10 cellular contexts compared by ENCODE assay signal in the genomic region with DNA sequence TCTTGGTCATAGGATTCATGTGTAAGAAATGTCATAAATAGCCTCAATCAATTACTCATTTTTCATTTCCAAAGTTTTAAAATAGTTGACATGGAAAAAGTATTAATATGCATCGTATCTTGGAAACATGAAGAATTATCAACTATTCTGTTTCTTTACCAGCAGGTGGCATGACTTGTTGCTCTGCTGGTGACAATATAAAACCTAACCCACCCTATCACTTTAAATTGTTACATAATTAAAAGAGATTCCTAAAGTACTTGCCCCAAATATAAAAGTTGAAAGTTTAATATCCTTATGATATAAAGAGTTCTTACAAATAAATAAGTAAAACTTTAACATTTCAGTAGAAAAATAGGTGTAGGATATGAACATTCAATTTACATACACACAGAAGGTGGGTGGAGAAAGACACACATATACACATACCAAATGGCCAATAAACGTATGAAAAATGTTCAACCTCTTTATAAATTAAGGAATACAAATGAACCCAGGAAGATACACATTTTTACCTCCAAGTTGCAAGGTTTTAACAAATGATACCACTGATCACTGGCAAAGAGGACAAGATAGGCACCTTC. TPM values are rescaled to one million over a fixed set of nuclear protein-coding genes. Genes with fewer than 3 reads are reported as not detected.
DNase-seq lines count a peak whose midpoint lies in the region; ATAC-seq and TF ChIP-seq lines count a peak whose summit lies in the region.
"Had no signal": no experiment of that assay in that cellular context is flagged by ENCODE, and none has a peak within 500 bp of the region (broad histone marks: within the 10 kb centered on the region; RNA-seq: fewer than 3 reads in every experiment).

No MANE protein-coding gene starts in this region.

- no peak overlapping the region for H2BK15ac ChIP-seq in IMR-90 (ENCODE audit: low read depth, low read length)

- H3K27me3 Mint-ChIP-seq in brain (no peaks in the 10 kb centered on the region), memory B cell (peaks cover 3% of the 10 kb centered on the region)

- no peak overlapping the region for H3K4me3 ChIP-seq in IMR-90 (ENCODE audit: insufficient read depth, low read depth, low read length)

- no peaks in the 10 kb centered on the region for H3K9me3 ChIP-seq in IMR-90 (ENCODE audit: control insufficient read depth, insufficient read depth, low read length)

- peaks cover 10% of the 10 kb centered on the region; the same call in 1 of the 2 replicates for H4K20me1 ChIP-seq in IMR-90 (ENCODE audit: insufficient read depth, low read length)

- peak overlapping the region in 1 of 5 experiments; percentile 5 for H3K4me3 Mint-ChIP-seq in brain
- H3K4me3 Mint-ChIP-seq in memory B cell, result no peak overlapping the region

- no peaks in the 10 kb centered on the region for H3K27me3 ChIP-seq in IMR-90 (ENCODE audit: control insufficient read depth, insufficient read depth, low read length)

- POLR2A ChIA-PET in IMR-90 (lab: Charles Lee; ENCODE audit: unreplicated experiment), result no interaction called here

- H3K36me3 ChIP-seq in IMR-90 (ENCODE audit: control insufficient read depth, insufficient read depth, low read length), result peaks cover 4% of the 10 kb centered on the region

- intact Hi-C loops in IMR-90 (cut with micrococcal nuclease) (loop anchor here (5.0 to 10.0 kb wide), 2 partner anchors 109 to 137 kb away; no protein-coding TSS in a partner anchor), posterior cingulate gyrus (cut with DNase I) (loop anchor here (1.0 to 5.0 kb wide), 2 partner anchors 107 to 169 kb away; no protein-coding TSS in a partner anchor)

- 0 out of 2 replicates have a peak overlapping the region, but pooled peaks have one; percentile 1 for H2BK20ac ChIP-seq in IMR-90 (ENCODE audit: low read depth, low read length)

- no peak overlapping the region for H3K4ac ChIP-seq in IMR-90 (ENCODE audit: low read depth, low read length)

- no peak overlapping the region for H2AK5ac ChIP-seq in IMR-90 (ENCODE audit: low read depth, low read length)

- H3K14ac ChIP-seq in IMR-90 (replicated peaks; ENCODE audit: low read depth, low read length), result no peak overlapping the region

- peaks cover 31% of the 10 kb centered on the region for H3K9me1 ChIP-seq in IMR-90 (ENCODE audit: insufficient read depth, low read length)

- no peak overlapping the region for H2AFZ ChIP-seq in IMR-90 (replicated peaks; ENCODE audit: low read length, poor library complexity)

- H3K4me2 ChIP-seq in IMR-90 (ENCODE audit: low read depth, low read length), result no peak overlapping the region

- H3K18ac ChIP-seq in IMR-90 (ENCODE audit: low read depth, low read length), result no peak overlapping the region

- TF ChIP-seq RAD21 in IMR-90 (IDR thresholded peaks at IDR 0.05; ENCODE audit: low read length), result peak; percentile 56

- no peak overlapping the region for H4K5ac ChIP-seq in IMR-90 (ENCODE audit: low read depth, low read length)

- H3K27ac ChIP-seq in IMR-90 (ENCODE audit: insufficient read depth, low read length), result no peak overlapping the region; the same call in 1 of the 2 replicates

- H3K36me3 Mint-ChIP-seq in brain (peaks cover 71% of the 10 kb centered on the region), memory B cell (no peaks in the 10 kb centered on the region)

- ATAC-seq in IMR-90 (ENCODE audit: low read depth), result no peak
- ATAC-seq in memory B cell (ENCODE audit: low read depth), result peak; percentile 56
- ATAC-seq in HG03196 (IDR thresholded peaks at IDR 0.05; ENCODE audit: unreplicated experiment), result no peak
- ATAC-seq in GM21526 (IDR thresholded peaks at IDR 0.05; ENCODE audit: low FRiP score, unreplicated experiment), result no peak

- peak overlapping the region; percentile 20; the same call in 1 of the 2 replicates for H2BK120ac ChIP-seq in IMR-90 (ENCODE audit: low read depth, low read length)

- no peak for TF ChIP-seq POLR2A in IMR-90 (IDR thresholded peaks at IDR 0.05; ENCODE audit: low read depth, low read length)

- no peak overlapping the region for H4K8ac ChIP-seq in IMR-90 (ENCODE audit: low read depth in 2 of 2, low read length in 2 of 2)

- no TSS peak for BruUV-seq in IMR-90 (replicated peaks; lab: Mats Ljungman, UMichigan)

- CTCF ChIA-PET in IMR-90 (lab: Yijun Ruan, JAX), result no interaction called here

- H3K79me1 ChIP-seq in IMR-90 (ENCODE audit: low read depth in 1 of 2, low read length in 2 of 2), result peaks cover 22 to 72% of the 10 kb centered on the region in 2 experiments

- no CpG with 5 or more reads among the region's 2 CpGs for WGBS in IMR-90 (ENCODE audit: extremely low coverage in 2 of 2, insufficient read length in 1 of 2), 2 experiments

- peak overlapping the region in 3 of 5 experiments; percentile 12 to 67 (median 60) for H3K27ac Mint-ChIP-seq in brain
- no peak overlapping the region for H3K27ac Mint-ChIP-seq in memory B cell

- peaks cover 25% of the 10 kb centered on the region for H3K4me1 ChIP-seq in IMR-90 (ENCODE audit: control insufficient read depth, insufficient read depth, low read length)

- TF ChIP-seq CTCF in IMR-90 (conservative IDR thresholded peaks at IDR 0.05; ENCODE audit: low read depth, low read length) (peak; percentile 52), brain (conservative IDR thresholded peaks at IDR 0.05) (peak in 1 of 2 experiments; percentile 43)

- H2AK9ac ChIP-seq in IMR-90 (replicated peaks; ENCODE audit: low read depth, low read length, poor library complexity), result no peak overlapping the region

- H3K4me1 Mint-ChIP-seq in brain (peaks cover 98% of the 10 kb centered on the region), memory B cell (peaks cover 2% of the 10 kb centered on the region)

- dilution Hi-C loops in IMR-90 (cut with HindIII; ENCODE audit: low sequenced_read_pairs, unreplicated experiment), result no loop called here

- in situ Hi-C loops in IMR-90 (cut with MboI; ENCODE audit: low sequenced_read_pairs), result no loop called here

- DNase-seq in CD1c-positive myeloid dendritic cell (ENCODE audit: extremely low spot score) (peak; percentile 31), IMR-90 (no peak), memory B cell (ENCODE audit: low spot score in 2 of 2) (peak in 1 of 2 donors; percentile 11), globus pallidus (ENCODE audit: low spot score) (no peak), posterior cingulate gyrus (no peak)
- DNase-seq: activated naive CD4-positive, alpha-beta T cell treated with anti-CD3 and anti-CD28 coated beads, Interleukin-2, amount 50 U/mL, for 16 hours; NCI-H2227 treated with DMSO at 0.1 percent for 48 hours had no signal

- H3K23ac ChIP-seq in IMR-90 (ENCODE audit: low read depth, low read length), result no peak overlapping the region

- no peak overlapping the region for H3K56ac ChIP-seq in IMR-90 (ENCODE audit: extremely low read depth, insufficient read depth, low read length)

- peak overlapping the region; percentile 92 for H2BK5ac ChIP-seq in IMR-90 (ENCODE audit: low read depth, low read length, poor library complexity, severe bottlenecking)

- H3K9me3 Mint-ChIP-seq in brain (no peaks in the 10 kb centered on the region), memory B cell (no peaks in the 10 kb centered on the region)

- H3K9ac ChIP-seq in IMR-90 (ENCODE audit: low read depth, low read length), result no peak overlapping the region

- no peak overlapping the region for H4K91ac ChIP-seq in IMR-90 (ENCODE audit: insufficient read depth, low read depth, low read length)

TF ChIP-seq in IMR-90, 13 proteins besides CTCF, POLR2A, EP300 and RAD21:
- TF ChIP-seq CHD1 (IDR thresholded peaks at IDR 0.05; ENCODE audit: low read depth, low read length) (no peak), SMC3 (IDR thresholded peaks at IDR 0.05; ENCODE audit: low read depth, low read length) (peak; percentile 55), MAZ (IDR thresholded peaks at IDR 0.05; ENCODE audit: borderline replicate concordance, low read depth, low read length) (no peak)

RNA-seq across cellular contexts. Expression of gene MAP1B, which starts 30.6 kb away (rescaled TPM):
- 183 and 212 TPM in 2 replicates for total RNA-seq in IMR-90 (2012; rRNA removed)
- 38.8 and 41.1 TPM in 2 replicates for polyA plus RNA-seq in IMR-90 (2012; rRNA removed)
- polyA plus RNA-seq in IMR-90 (2012; cell fraction: cytosol; rRNA removed), result 19.2 and 29.1 TPM in 2 replicates
- polyA plus RNA-seq in IMR-90 (2012; cell fraction: nucleus; rRNA removed; ENCODE audit: low replicate concordance), result 33.2 and 44.8 TPM in 2 replicates
- polyA plus RNA-seq in brain (ENCODE audit: insufficient read depth, low read depth, low replicate concordance), result 158 TPM
